1 cellular context compared by ENCODE assay signal in the genomic region with DNA sequence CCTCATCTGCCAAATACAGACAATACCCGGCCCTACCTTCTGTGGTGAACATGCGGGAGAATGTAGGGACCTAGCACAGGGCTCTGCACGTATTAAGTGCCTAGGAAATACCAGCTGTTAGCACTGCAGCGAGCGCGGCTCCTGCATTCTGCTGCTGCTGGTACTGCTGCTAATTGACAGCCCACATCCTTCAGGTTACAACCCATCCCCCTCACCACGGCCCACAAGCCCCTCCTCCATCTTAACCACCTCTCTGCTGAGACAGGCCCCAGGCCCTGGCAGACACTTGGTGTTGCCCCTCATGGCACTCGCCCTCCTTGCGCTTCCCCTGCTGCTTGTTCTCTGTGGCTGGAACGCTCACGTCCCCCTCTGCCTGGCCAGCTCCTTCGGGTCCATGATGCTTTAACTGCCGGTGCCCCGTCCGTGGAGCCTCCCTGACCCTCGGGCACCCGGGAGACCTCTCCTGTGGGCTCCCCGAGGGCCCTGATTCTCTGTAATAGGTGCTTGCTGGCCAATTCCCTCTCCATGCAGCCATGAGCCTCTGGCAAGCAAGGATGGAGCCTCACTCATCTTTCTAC.
TF ChIP-seq lines count a peak whose summit lies in the region.

No MANE protein-coding gene starts in this region.

TF ChIP-seq in WTC11, 78 proteins besides CTCF, POLR2A, EP300 and RAD21:
- TF ChIP-seq, protein P1, sequence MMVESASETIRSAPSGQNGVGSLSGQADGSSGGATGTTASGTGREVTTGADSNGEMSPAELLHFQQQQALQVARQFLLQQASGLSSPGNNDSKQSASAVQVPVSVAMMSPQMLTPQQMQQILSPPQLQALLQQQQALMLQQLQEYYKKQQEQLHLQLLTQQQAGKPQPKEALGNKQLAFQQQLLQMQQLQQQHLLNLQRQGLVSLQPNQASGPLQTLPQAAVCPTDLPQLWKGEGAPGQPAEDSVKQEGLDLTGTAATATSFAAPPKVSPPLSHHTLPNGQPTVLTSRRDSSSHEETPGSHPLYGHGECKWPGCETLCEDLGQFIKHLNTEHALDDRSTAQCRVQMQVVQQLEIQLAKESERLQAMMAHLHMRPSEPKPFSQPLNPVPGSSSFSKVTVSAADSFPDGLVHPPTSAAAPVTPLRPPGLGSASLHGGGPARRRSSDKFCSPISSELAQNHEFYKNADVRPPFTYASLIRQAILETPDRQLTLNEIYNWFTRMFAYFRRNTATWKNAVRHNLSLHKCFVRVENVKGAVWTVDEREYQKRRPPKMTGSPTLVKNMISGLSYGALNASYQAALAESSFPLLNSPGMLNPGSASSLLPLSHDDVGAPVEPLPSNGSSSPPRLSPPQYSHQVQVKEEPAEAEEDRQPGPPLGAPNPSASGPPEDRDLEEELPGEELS (CRISPR knock-in tag; IDR thresholded peaks at IDR 0.05) = no peak
- TF ChIP-seq ZNF317 (CRISPR knock-in tag; IDR thresholded peaks at IDR 0.05; ENCODE audit: borderline replicate concordance, low read depth) (no peak), KAT7 (CRISPR knock-in tag; IDR thresholded peaks at IDR 0.05; ENCODE audit: borderline replicate concordance) (no peak), JAZF1 (CRISPR knock-in tag; IDR thresholded peaks at IDR 0.05) (no peak), MXD4 (CRISPR knock-in tag; IDR thresholded peaks at IDR 0.05; ENCODE audit: borderline replicate concordance) (no peak), ZNF263 (CRISPR knock-in tag; IDR thresholded peaks at IDR 0.05; ENCODE audit: low read depth) (no peak), NR1H2 (CRISPR knock-in tag; IDR thresholded peaks at IDR 0.05) (no peak), ETV6 (CRISPR knock-in tag; IDR thresholded peaks at IDR 0.05) (no peak)
- TF ChIP-seq, protein P2, sequence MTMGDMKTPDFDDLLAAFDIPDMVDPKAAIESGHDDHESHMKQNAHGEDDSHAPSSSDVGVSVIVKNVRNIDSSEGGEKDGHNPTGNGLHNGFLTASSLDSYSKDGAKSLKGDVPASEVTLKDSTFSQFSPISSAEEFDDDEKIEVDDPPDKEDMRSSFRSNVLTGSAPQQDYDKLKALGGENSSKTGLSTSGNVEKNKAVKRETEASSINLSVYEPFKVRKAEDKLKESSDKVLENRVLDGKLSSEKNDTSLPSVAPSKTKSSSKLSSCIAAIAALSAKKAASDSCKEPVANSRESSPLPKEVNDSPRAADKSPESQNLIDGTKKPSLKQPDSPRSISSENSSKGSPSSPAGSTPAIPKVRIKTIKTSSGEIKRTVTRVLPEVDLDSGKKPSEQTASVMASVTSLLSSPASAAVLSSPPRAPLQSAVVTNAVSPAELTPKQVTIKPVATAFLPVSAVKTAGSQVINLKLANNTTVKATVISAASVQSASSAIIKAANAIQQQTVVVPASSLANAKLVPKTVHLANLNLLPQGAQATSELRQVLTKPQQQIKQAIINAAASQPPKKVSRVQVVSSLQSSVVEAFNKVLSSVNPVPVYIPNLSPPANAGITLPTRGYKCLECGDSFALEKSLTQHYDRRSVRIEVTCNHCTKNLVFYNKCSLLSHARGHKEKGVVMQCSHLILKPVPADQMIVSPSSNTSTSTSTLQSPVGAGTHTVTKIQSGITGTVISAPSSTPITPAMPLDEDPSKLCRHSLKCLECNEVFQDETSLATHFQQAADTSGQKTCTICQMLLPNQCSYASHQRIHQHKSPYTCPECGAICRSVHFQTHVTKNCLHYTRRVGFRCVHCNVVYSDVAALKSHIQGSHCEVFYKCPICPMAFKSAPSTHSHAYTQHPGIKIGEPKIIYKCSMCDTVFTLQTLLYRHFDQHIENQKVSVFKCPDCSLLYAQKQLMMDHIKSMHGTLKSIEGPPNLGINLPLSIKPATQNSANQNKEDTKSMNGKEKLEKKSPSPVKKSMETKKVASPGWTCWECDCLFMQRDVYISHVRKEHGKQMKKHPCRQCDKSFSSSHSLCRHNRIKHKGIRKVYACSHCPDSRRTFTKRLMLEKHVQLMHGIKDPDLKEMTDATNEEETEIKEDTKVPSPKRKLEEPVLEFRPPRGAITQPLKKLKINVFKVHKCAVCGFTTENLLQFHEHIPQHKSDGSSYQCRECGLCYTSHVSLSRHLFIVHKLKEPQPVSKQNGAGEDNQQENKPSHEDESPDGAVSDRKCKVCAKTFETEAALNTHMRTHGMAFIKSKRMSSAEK (CRISPR knock-in tag; IDR thresholded peaks at IDR 0.05; ENCODE audit: borderline replicate concordance) = no peak
- TF ChIP-seq, protein P3, sequence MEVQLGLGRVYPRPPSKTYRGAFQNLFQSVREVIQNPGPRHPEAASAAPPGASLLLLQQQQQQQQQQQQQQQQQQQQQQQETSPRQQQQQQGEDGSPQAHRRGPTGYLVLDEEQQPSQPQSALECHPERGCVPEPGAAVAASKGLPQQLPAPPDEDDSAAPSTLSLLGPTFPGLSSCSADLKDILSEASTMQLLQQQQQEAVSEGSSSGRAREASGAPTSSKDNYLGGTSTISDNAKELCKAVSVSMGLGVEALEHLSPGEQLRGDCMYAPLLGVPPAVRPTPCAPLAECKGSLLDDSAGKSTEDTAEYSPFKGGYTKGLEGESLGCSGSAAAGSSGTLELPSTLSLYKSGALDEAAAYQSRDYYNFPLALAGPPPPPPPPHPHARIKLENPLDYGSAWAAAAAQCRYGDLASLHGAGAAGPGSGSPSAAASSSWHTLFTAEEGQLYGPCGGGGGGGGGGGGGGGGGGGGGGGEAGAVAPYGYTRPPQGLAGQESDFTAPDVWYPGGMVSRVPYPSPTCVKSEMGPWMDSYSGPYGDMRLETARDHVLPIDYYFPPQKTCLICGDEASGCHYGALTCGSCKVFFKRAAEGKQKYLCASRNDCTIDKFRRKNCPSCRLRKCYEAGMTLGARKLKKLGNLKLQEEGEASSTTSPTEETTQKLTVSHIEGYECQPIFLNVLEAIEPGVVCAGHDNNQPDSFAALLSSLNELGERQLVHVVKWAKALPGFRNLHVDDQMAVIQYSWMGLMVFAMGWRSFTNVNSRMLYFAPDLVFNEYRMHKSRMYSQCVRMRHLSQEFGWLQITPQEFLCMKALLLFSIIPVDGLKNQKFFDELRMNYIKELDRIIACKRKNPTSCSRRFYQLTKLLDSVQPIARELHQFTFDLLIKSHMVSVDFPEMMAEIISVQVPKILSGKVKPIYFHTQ (CRISPR knock-in tag; IDR thresholded peaks at IDR 0.05) = no peak
- TF ChIP-seq, protein P4, sequence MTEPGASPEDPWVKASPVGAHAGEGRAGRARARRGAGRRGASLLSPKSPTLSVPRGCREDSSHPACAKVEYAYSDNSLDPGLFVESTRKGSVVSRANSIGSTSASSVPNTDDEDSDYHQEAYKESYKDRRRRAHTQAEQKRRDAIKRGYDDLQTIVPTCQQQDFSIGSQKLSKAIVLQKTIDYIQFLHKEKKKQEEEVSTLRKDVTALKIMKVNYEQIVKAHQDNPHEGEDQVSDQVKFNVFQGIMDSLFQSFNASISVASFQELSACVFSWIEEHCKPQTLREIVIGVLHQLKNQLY (CRISPR knock-in tag; IDR thresholded peaks at IDR 0.05) = no peak
- TF ChIP-seq, protein P5, sequence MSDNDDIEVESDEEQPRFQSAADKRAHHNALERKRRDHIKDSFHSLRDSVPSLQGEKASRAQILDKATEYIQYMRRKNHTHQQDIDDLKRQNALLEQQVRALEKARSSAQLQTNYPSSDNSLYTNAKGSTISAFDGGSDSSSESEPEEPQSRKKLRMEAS (CRISPR knock-in tag; IDR thresholded peaks at IDR 0.05) = no peak
